25 cellular contexts compared by ENCODE assay signal in the genomic region with DNA sequence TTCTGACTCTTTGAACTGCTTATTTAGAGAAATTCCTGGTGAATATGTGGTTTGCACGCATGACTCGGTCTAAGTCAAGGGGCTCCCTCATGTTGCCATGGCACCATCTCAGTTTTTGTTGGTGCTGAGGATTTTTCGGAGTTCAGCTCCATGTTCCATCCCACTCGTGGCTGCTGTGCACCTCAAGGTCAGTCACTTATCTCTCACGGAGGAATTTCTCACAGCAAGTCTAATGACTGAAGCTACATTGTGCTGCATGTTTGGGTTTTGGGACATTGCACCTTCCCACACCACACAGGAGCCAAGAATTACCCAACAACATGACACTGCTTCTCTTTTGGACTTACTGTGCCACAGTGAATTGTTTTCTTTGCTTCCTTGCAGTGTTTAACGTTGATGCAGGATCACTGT.
A peak's percentile ranks its signal among the peaks of the same experiment; 100 is the strongest.
DNase-seq lines count a peak whose midpoint lies in the region; ATAC-seq, FAIRE-seq and TF ChIP-seq lines count a peak whose summit lies in the region.
"Had no signal": no experiment of that assay in that cellular context is flagged by ENCODE, and none has a peak within 500 bp of the region (broad histone marks: within the 10 kb centered on the region; RNA-seq: fewer than 3 reads in every experiment).

No MANE protein-coding gene starts in this region.

- H3K4me1 ChIP-seq in heart left ventricle (no peaks in the 10 kb centered on the region), K562 (replicated peaks in 1 of 2; ENCODE audit: control insufficient read depth in 2 of 2, insufficient read depth in 2 of 2, low read length in 2 of 2) (no peaks in the 10 kb centered on the region; a peak in 1 of 5 replicates)
- H3K4me1 ChIP-seq: sigmoid colon, transverse colon had no signal

- H3K27ac ChIP-seq in heart left ventricle = no peak overlapping the region
- peak overlapping the region; percentile 10; the same call in 1 of the 3 replicates for H3K27ac ChIP-seq in K562 (ENCODE audit: extremely low read depth, low read depth, low read length)
- H3K27ac ChIP-seq: sigmoid colon, transverse colon had no signal

- H3K4me3 ChIP-seq in heart left ventricle = no peak overlapping the region
- H3K4me3 ChIP-seq in K562 = no peak overlapping the region
- H3K4me3 ChIP-seq: lung, sigmoid colon, transverse colon had no signal

- no peak for TF ChIP-seq EP300 in K562 (IDR thresholded peaks at IDR 0.05; ENCODE audit: low read length)

- no peak overlapping the region for H3K4me3 Mint-ChIP-seq in activated T-helper 1 cell treated with anti-CD3 and anti-CD28 coated beads, Interleukin-12 subunit alpha, Interleukin-12 subunit beta, Interleukin-2, Interleukin-4 antibody, amounts not matched to agents 30 ng/mL and 10 ng/mL and 1 ng/mL, durations not matched to agents 14 hours and 24 hours and 36 hours
- H3K4me3 Mint-ChIP-seq: activated CD4-positive, alpha-beta T cell treated with anti-CD3 and anti-CD28 coated beads for 36 hours; activated CD8-positive, alpha-beta memory T cell treated with anti-CD3 and anti-CD28 coated beads, Interleukin-2, amount 10 ng/mL, durations not matched to agents 7 days and 5 days; IgD-negative memory B cell; stimulated activated naive B cell treated with anti-CD40 and anti-IgM and Interleukin-4, amounts not matched to agents 10 μg/mL and 1 μg/mL and 100 μg/mL, for 72 hours had no signal

- no peaks in the 10 kb centered on the region for H4K20me1 ChIP-seq in K562 (replicated peaks; ENCODE audit: control insufficient read depth, insufficient read depth, low read length)

- H3K9me3 ChIP-seq in heart left ventricle = peaks cover 0 to 10% (median 0%) of the 10 kb centered on the region in 12 donors
- no peaks in the 10 kb centered on the region for H3K9me3 ChIP-seq in K562 (replicated peaks; ENCODE audit: control insufficient read depth, insufficient read depth, low read depth, low read length)
- H3K9me3 ChIP-seq: sigmoid colon, transverse colon had no signal

- in situ Hi-C loops in K562 (cut with MboI) = no loop called here

- FAIRE-seq in K562 (lab: Jason Lieb, UNC) = peak; percentile 74

- no peak overlapping the region for H3K27ac Mint-ChIP-seq in activated T-helper 1 cell treated with anti-CD3 and anti-CD28 coated beads, Interleukin-12 subunit alpha, Interleukin-12 subunit beta, Interleukin-2, Interleukin-4 antibody, amounts not matched to agents 30 ng/mL and 10 ng/mL and 1 ng/mL, durations not matched to agents 14 hours and 24 hours and 36 hours
- H3K27ac Mint-ChIP-seq: activated CD4-positive, alpha-beta T cell treated with anti-CD3 and anti-CD28 coated beads for 36 hours; activated CD8-positive, alpha-beta memory T cell treated with anti-CD3 and anti-CD28 coated beads, Interleukin-2, amount 10 ng/mL, durations not matched to agents 7 days and 5 days; activated T-helper 2 cell treated with anti-CD3 and anti-CD28 coated beads, Interferon-gamma antibody, Interleukin-2, Interleukin-4, amounts not matched to agents 10 μg/mL and 5 μg/mL and 100 μg/mL, durations not matched to agents 14 hours and 24 hours and 36 hours; IgD-negative memory B cell; stimulated activated naive B cell treated with anti-CD40 and anti-IgM and Interleukin-4, amounts not matched to agents 10 μg/mL and 1 μg/mL and 100 μg/mL, for 72 hours had no signal

- CTCF ChIA-PET in K562 (lab: Yijun Ruan, JAX; ENCODE audit: low intra/inter-chr PET ratio) = no interaction called here

- 54 to 65% (median 62%) methylated on average over 6 of the region's 6 CpGs for WGBS in heart left ventricle, 4 donors
- WGBS in K562 (ENCODE audit: insufficient coverage, low coverage, missing lambda C conversion rate) = 46% methylated on average over 6 of the region's 6 CpGs

- intact Hi-C loops in Right ventricle myocardium superior (cut with DNase I) = no loop called here
- intact Hi-C loops in heart left ventricle (cut with DNase I) = no loop called here
- intact Hi-C loops in K562 (cut with micrococcal nuclease) = no loop called here
- intact Hi-C loops in activated T-helper 1 cell treated with anti-CD3 and anti-CD28 coated beads, Interleukin-12 subunit alpha, Interleukin-12 subunit beta, Interleukin-2, Interleukin-4 antibody, amounts not matched to agents 30 ng/mL and 10 ng/mL and 1 ng/mL, durations not matched to agents 14 hours and 24 hours and 36 hours (cut with micrococcal nuclease) = no loop called here

- H3K4me2 ChIP-seq in K562 (ENCODE audit: insufficient read depth, low read length) = no peak overlapping the region; the same call in 1 of the 2 replicates

- DNase-seq in Right ventricle myocardium superior = no peak
- no peak for DNase-seq in heart left ventricle
- peak in 1 of 4 experiments; percentile 4 for DNase-seq in K562 (ENCODE audit: extremely low read depth in 1 of 4, low spot score in 3 of 4)
- peak; percentile 8 for DNase-seq in left kidney (ENCODE audit: low read depth, low spot score)
- no peak for DNase-seq in activated naive CD4-positive, alpha-beta T cell (lab: John Stamatoyannopoulos, UW)
- DNase-seq in AG08395 (ENCODE audit: low spot score) = no peak
- DNase-seq in activated T-helper 1 cell treated with anti-CD3 and anti-CD28 coated beads, Interleukin-12 subunit alpha, Interleukin-12 subunit beta, Interleukin-2, Interleukin-4 antibody, amounts not matched to agents 30 ng/mL and 10 ng/mL and 1 ng/mL, durations not matched to agents 14 hours and 24 hours and 36 hours (ENCODE audit: low spot score) = no peak
- DNase-seq in effector CD4-positive, alpha-beta T cell = no peak
- DNase-seq: 8988T; activated CD4-positive, alpha-beta T cell treated with anti-CD3 and anti-CD28 coated beads for 36 hours; activated CD8-positive, alpha-beta memory T cell treated with anti-CD3 and anti-CD28 coated beads, Interleukin-2, amount 10 ng/mL, durations not matched to agents 7 days and 5 days; C1 segment of cervical spinal cord; central memory CD4-positive, alpha-beta T cell; effector CD8-positive, alpha-beta T cell; GDM1; head of caudate nucleus; NCI-H1694; NCI-H510A; sigmoid colon; stimulated activated naive B cell treated with anti-CD40 and anti-IgM and Interleukin-4, amounts not matched to agents 10 μg/mL and 1 μg/mL and 100 μg/mL, for 72 hours; transverse colon had no signal

- TF ChIP-seq POLR2A in heart left ventricle (IDR thresholded peaks at IDR 0.05) (no peak), K562 (conservative IDR thresholded peaks at IDR 0.05) (no peak)

- H3K27me3 Mint-ChIP-seq in activated T-helper 1 cell treated with anti-CD3 and anti-CD28 coated beads, Interleukin-12 subunit alpha, Interleukin-12 subunit beta, Interleukin-2, Interleukin-4 antibody, amounts not matched to agents 30 ng/mL and 10 ng/mL and 1 ng/mL, durations not matched to agents 14 hours and 24 hours and 36 hours (ENCODE audit: insufficient read depth) = no peaks in the 10 kb centered on the region
- H3K27me3 Mint-ChIP-seq: activated CD4-positive, alpha-beta T cell treated with anti-CD3 and anti-CD28 coated beads for 36 hours; activated CD8-positive, alpha-beta memory T cell treated with anti-CD3 and anti-CD28 coated beads, Interleukin-2, amount 10 ng/mL, durations not matched to agents 7 days and 5 days; IgD-negative memory B cell; stimulated activated naive B cell treated with anti-CD40 and anti-IgM and Interleukin-4, amounts not matched to agents 10 μg/mL and 1 μg/mL and 100 μg/mL, for 72 hours had no signal

- no TSS peak for BruUV-seq in K562 (replicated peaks; lab: Mats Ljungman, UMichigan)

- H3K36me3 Mint-ChIP-seq in activated T-helper 1 cell treated with anti-CD3 and anti-CD28 coated beads, Interleukin-12 subunit alpha, Interleukin-12 subunit beta, Interleukin-2, Interleukin-4 antibody, amounts not matched to agents 30 ng/mL and 10 ng/mL and 1 ng/mL, durations not matched to agents 14 hours and 24 hours and 36 hours (ENCODE audit: low read depth) = no peaks in the 10 kb centered on the region
- H3K36me3 Mint-ChIP-seq: activated CD8-positive, alpha-beta memory T cell treated with anti-CD3 and anti-CD28 coated beads, Interleukin-2, amount 10 ng/mL, durations not matched to agents 7 days and 5 days; IgD-negative memory B cell; stimulated activated naive B cell treated with anti-CD40 and anti-IgM and Interleukin-4, amounts not matched to agents 10 μg/mL and 1 μg/mL and 100 μg/mL, for 72 hours had no signal

- H3K9me1 ChIP-seq in K562 (ENCODE audit: control insufficient read depth, insufficient read depth, low read length) = no peaks in the 10 kb centered on the region

- POLR2A ChIA-PET in K562 (lab: Yijun Ruan, JAX) = interaction anchor here (1.6 kb wide), 1 partner anchor 17 kb away, joined by 4 read pairs; no protein-coding TSS in a partner anchor

- peaks cover 19% of the 10 kb centered on the region for H3K79me2 ChIP-seq in K562 (ENCODE audit: control insufficient read depth, insufficient read depth, low read length)

- H3K36me3 ChIP-seq in heart left ventricle (no peaks in the 10 kb centered on the region), K562 (ENCODE audit: control insufficient read depth, insufficient read depth, low read length) (0 out of 3 replicates have a peak, but pooled peaks cover 2% of the 10 kb centered on the region)
- H3K36me3 ChIP-seq: sigmoid colon, transverse colon had no signal

- H3K9me3 Mint-ChIP-seq in activated T-helper 1 cell treated with anti-CD3 and anti-CD28 coated beads, Interleukin-12 subunit alpha, Interleukin-12 subunit beta, Interleukin-2, Interleukin-4 antibody, amounts not matched to agents 30 ng/mL and 10 ng/mL and 1 ng/mL, durations not matched to agents 14 hours and 24 hours and 36 hours = no peaks in the 10 kb centered on the region
- H3K9me3 Mint-ChIP-seq: activated T-helper 2 cell treated with anti-CD3 and anti-CD28 coated beads, Interferon-gamma antibody, Interleukin-2, Interleukin-4, amounts not matched to agents 10 μg/mL and 5 μg/mL and 100 μg/mL, durations not matched to agents 14 hours and 24 hours and 36 hours had no signal

- no peak for TF ChIP-seq CTCF in heart left ventricle (IDR thresholded peaks at IDR 0.05)
- no peak for TF ChIP-seq CTCF in K562 (IDR thresholded peaks at IDR 0.05 in 2 of 3, conservative IDR thresholded peaks at IDR 0.05 in 1 of 3; ENCODE audit: insufficient read depth in 2 of 3, low read depth in 1 of 3, low read length in 3 of 3)

- H3K4me1 Mint-ChIP-seq in activated T-helper 1 cell treated with anti-CD3 and anti-CD28 coated beads, Interleukin-12 subunit alpha, Interleukin-12 subunit beta, Interleukin-2, Interleukin-4 antibody, amounts not matched to agents 30 ng/mL and 10 ng/mL and 1 ng/mL, durations not matched to agents 14 hours and 24 hours and 36 hours (ENCODE audit: low read depth) = no peaks in the 10 kb centered on the region
- H3K4me1 Mint-ChIP-seq: activated CD4-positive, alpha-beta T cell treated with anti-CD3 and anti-CD28 coated beads for 36 hours; activated CD8-positive, alpha-beta memory T cell treated with anti-CD3 and anti-CD28 coated beads, Interleukin-2, amount 10 ng/mL, durations not matched to agents 7 days and 5 days; IgD-negative memory B cell; stimulated activated naive B cell treated with anti-CD40 and anti-IgM and Interleukin-4, amounts not matched to agents 10 μg/mL and 1 μg/mL and 100 μg/mL, for 72 hours had no signal

- no peak overlapping the region for H3K9ac ChIP-seq in K562 (ENCODE audit: insufficient read depth in 1 of 2, low read depth in 2 of 2, low read length in 2 of 2)

- H3K27me3 ChIP-seq in heart left ventricle (no peaks in the 10 kb centered on the region), K562 (ENCODE audit: control insufficient read depth in 2 of 2, insufficient read depth in 2 of 2, low read length in 2 of 2) (no peaks in the 10 kb centered on the region)
- H3K27me3 ChIP-seq: sigmoid colon, transverse colon had no signal

- no peak for TF ChIP-seq RAD21 in K562 (CRISPR knock-in tag; conservative IDR thresholded peaks at IDR 0.05 in 1 of 2, IDR thresholded peaks at IDR 0.05 in 1 of 2)

- 0 out of 2 replicates have a peak overlapping the region, but pooled peaks have one; percentile 47 for H2AFZ ChIP-seq in K562 (ENCODE audit: low read depth, low read length)

- peak; percentile 25 for ATAC-seq in Right ventricle myocardium superior (ENCODE audit: poor library complexity)
- ATAC-seq in heart left ventricle = no peak
- peak; percentile 54 for ATAC-seq in K562
- ATAC-seq: activated CD4-positive, alpha-beta T cell treated with anti-CD3 and anti-CD28 coated beads for 36 hours; activated CD8-positive, alpha-beta memory T cell treated with anti-CD3 and anti-CD28 coated beads, Interleukin-2, amount 10 ng/mL, durations not matched to agents 7 days and 5 days; HCT116; stimulated activated naive B cell treated with anti-CD40 and anti-IgM and Interleukin-4, amounts not matched to agents 10 μg/mL and 1 μg/mL and 100 μg/mL, for 72 hours had no signal

Comparison
In these comparisons a context has a peak if more than half of its experiments do, and no peak if none do; other contexts are left out.
1. ATAC-seq: peak in Right ventricle myocardium superior (single experiment) and K562 (single experiment); none in heart left ventricle (0 of 4).